In the genomic region with DNA sequence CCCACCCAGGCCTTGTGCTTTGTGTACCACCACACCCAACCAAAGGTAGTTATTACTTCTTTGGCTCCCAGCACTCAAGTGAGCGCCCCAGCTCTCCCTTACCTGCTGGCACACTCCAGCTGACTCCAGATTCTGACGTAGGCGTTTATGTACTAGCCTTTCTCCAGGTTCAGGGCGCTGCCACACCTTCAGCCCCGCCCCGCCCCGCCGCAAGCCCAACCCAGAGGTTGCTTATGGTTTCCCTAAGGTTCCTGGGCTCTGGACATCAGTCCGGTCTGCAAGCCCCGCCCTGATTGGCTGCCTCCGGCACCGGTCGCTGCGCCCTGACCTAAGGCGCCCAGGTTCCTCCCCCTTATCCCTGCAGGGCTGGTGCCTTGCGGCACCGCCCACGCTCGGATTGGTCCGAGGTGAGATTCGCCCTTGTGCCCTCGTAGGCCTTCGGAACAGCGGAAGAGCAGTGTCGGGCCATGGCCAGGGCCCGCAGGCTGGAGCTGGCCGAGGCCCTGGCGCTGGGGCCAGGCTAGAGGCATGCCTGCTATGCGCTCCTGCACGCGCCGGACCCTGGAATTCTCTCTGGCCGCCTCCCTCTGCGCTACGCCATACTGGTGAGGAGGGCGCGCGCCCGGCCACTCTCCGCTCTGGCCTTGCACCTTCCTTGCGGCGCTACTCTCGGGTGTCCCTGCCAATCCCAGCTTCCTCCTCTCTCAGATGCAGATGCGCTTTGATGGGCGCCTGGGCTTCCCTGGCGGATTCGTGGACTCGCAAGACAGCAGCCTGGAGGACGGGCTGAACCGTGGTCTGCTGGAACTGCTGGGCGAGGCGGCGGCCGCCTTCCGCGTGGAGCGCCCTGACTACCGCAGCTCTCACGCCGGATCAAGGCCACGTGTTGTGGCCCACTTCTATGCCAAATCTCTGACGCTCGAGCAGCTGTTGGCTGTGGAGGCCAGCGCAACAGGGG, we compare ENCODE assay signal across 8 cellular contexts. TPM values are rescaled to one million over a fixed set of nuclear protein-coding genes. Genes with fewer than 3 reads are reported as not detected.
DNase-seq lines count a peak whose midpoint lies in the region; ATAC-seq and TF ChIP-seq lines count a peak whose summit lies in the region.

No MANE protein-coding gene starts in this region.

- in situ Hi-C loops in brain microvascular endothelial cell (cut with HindIII; ENCODE audit: low pct_ligation_motif_present, low sequenced_read_pairs) = no loop called here

- H3K27ac ChIP-seq in brain microvascular endothelial cell = no peak overlapping the region

- TF ChIP-seq CTCF in brain microvascular endothelial cell (IDR thresholded peaks at IDR 0.05; ENCODE audit: low read depth, low read length, missing control alignments) = no peak

- intact Hi-C loops in sciatic nerve (cut with DNase I) = no loop called here

- DNase-seq in DMS53 (lab: John Stamatoyannopoulos, UW) (peak; percentile 97), NCI-H1417 treated with DMSO at 0.1 percent for 48 hours (lab: John Stamatoyannopoulos, UW) (peak; percentile 54), brain microvascular endothelial cell (no peak), sciatic nerve (ENCODE audit: low spot score) (peak; percentile 76), NCI-H2227 (lab: John Stamatoyannopoulos, UW; ENCODE audit: unreplicated experiment) (no peak)

- H3K27me3 ChIP-seq in brain microvascular endothelial cell (replicated peaks) = no peaks in the 10 kb centered on the region

- peak; percentile 98 for ATAC-seq in GM21529 (IDR thresholded peaks at IDR 0.05; ENCODE audit: unreplicated experiment)
- peak; percentile 94 for ATAC-seq in sciatic nerve
- ATAC-seq in GM18519 (IDR thresholded peaks at IDR 0.05; ENCODE audit: low FRiP score, unreplicated experiment) = no peak

- H3K4me3 ChIP-seq in brain microvascular endothelial cell (ENCODE audit: low read depth, low read length) (peak overlapping the region; percentile 55), iPS-11a (ENCODE audit: low read depth, low read length) (peak overlapping the region; percentile 62)

- H3K36me3 ChIP-seq in brain microvascular endothelial cell (replicated peaks) = no peaks in the 10 kb centered on the region

RNA-seq across cellular contexts. Expression of a gene that starts 19.8 kb away (rescaled TPM):
- 26.2 TPM for total RNA-seq in sciatic nerve

Comparison
In these comparisons a context has a peak if more than half of its experiments do, and no peak if none do; other contexts are left out.
1. DNase-seq: peak in DMS53 (single experiment), NCI-H1417 treated with DMSO at 0.1 percent for 48 hours (single experiment) and sciatic nerve (single experiment); none in brain microvascular endothelial cell (single experiment) and NCI-H2227 (single experiment).